ENCODE assay signal across 8 cellular contexts in the genomic region with DNA sequence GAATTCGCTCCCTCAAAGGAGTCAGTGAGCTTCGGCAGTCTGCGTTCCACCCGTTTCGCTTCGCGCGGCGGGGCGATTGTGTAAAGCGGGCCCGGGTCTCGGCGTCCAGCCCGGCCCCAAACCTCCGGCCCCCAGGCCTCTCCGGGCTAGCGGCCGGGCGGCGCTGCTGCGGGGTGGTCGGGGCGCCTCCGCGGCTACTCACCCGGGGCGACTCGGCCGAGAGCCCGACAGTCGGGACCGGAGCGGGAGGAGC. TPM values are rescaled to one million over a fixed set of nuclear protein-coding genes. Genes with fewer than 3 reads are reported as not detected.
DNase-seq lines count a peak whose midpoint lies in the region; ATAC-seq, FAIRE-seq and TF ChIP-seq lines count a peak whose summit lies in the region.

No MANE protein-coding gene starts in this region.

- peaks cover 7% of the 10 kb centered on the region for H4K20me1 ChIP-seq in HepG2 (ENCODE audit: insufficient read depth, low read length)

- H3K27ac ChIP-seq in angular gyrus (ENCODE audit: low read depth, low read length): peak overlapping the region; percentile 94
- H3K27ac ChIP-seq in HepG2 (ENCODE audit: extremely low read length, insufficient read depth, low read length): peak overlapping the region; percentile 98
- H3K27ac ChIP-seq in thoracic aorta: peak overlapping the region in 1 of 2 donors; percentile 34

- CTCF ChIA-PET in HepG2 (lab: Yijun Ruan, JAX; ENCODE audit: low intra/inter-chr PET ratio, low total read pairs): no interaction called here

- no peak for TF ChIP-seq EP300 in HepG2 (IDR thresholded peaks at IDR 0.05; ENCODE audit: low read depth in 2 of 2, low read length in 2 of 2)
- no peak for TF ChIP-seq EP300 in HepG2 (CRISPR knock-in tag; IDR thresholded peaks at IDR 0.05; ENCODE audit: borderline replicate concordance)

- no peaks in the 10 kb centered on the region for H3K36me3 Mint-ChIP-seq in T-helper 1 cell treated with Interleukin-12 subunit alpha and Interleukin-12 subunit beta and Interleukin-4 antibody, amounts not matched to agents 30 μg/mL and 1 μg/mL, for 36 hours (ENCODE audit: low read depth)

- H3K79me2 ChIP-seq in HepG2 (ENCODE audit: insufficient read depth, low read length): peaks cover 73% of the 10 kb centered on the region

- no peak for TF ChIP-seq RAD21 in HepG2 (CRISPR knock-in tag; IDR thresholded peaks at IDR 0.05)

- H3K36me3 ChIP-seq in HepG2 (replicated peaks in 1 of 2; ENCODE audit: control insufficient read depth in 1 of 2, insufficient read depth in 2 of 2, low read length in 2 of 2) (peaks cover 4 to 12% of the 10 kb centered on the region in 2 experiments; a peak in 3 of 5 replicates), thoracic aorta (no peaks in the 10 kb centered on the region)

- H3K4me1 ChIP-seq in HepG2 (ENCODE audit: insufficient read depth, low read length) (peaks cover 60% of the 10 kb centered on the region), thoracic aorta (ENCODE audit: control insufficient read depth in 1 of 2, low read depth in 2 of 2) (peaks cover 3 to 21% of the 10 kb centered on the region in 2 donors)

- TF ChIP-seq POLR2A in HepG2 (IDR thresholded peaks at IDR 0.05; ENCODE audit: insufficient read depth in 1 of 2, low read depth in 2 of 2, low read length in 2 of 2): no peak

- in situ Hi-C loops in HepG2 (cut with HindIII; ENCODE audit: extremely low pct_ligation_motif_present, low pct_unique_long_range_greater_than_20kb): loop anchor here (5.0 kb wide), 1 partner anchor 36 kb away; a partner anchor contains a TSS

- peak overlapping the region; percentile 98 for H3K4me2 ChIP-seq in HepG2 (ENCODE audit: low read depth, low read length)

- no CpG with 5 or more reads among the region's 34 CpGs for WGBS in HepG2 (ENCODE audit: low lambda C conversion rate)

- H3K27ac Mint-ChIP-seq in T-helper 1 cell treated with Interleukin-12 subunit alpha and Interleukin-12 subunit beta and Interleukin-4 antibody, amounts not matched to agents 30 μg/mL and 1 μg/mL, for 36 hours: no peak overlapping the region

- peak overlapping the region; percentile 97 for H3K9ac ChIP-seq in HepG2 (ENCODE audit: insufficient read depth, low read depth, low read length)

- H3K4me1 Mint-ChIP-seq in T-helper 1 cell treated with Interleukin-12 subunit alpha and Interleukin-12 subunit beta and Interleukin-4 antibody, amounts not matched to agents 30 μg/mL and 1 μg/mL, for 36 hours (ENCODE audit: low read depth): no peaks in the 10 kb centered on the region

- no peaks in the 10 kb centered on the region for H3K9me3 Mint-ChIP-seq in T-helper 1 cell treated with Interleukin-12 subunit alpha and Interleukin-12 subunit beta and Interleukin-4 antibody, amounts not matched to agents 30 μg/mL and 1 μg/mL, for 36 hours

- H2AFZ ChIP-seq in HepG2 (ENCODE audit: low read length): no peak overlapping the region

- FAIRE-seq in HepG2 (lab: Jason Lieb, UNC): no peak

- H3K4me3 Mint-ChIP-seq in T-helper 1 cell treated with Interleukin-12 subunit alpha and Interleukin-12 subunit beta and Interleukin-4 antibody, amounts not matched to agents 30 μg/mL and 1 μg/mL, for 36 hours: peak overlapping the region; percentile 17

- TF ChIP-seq CTCF in HepG2 (CRISPR knock-in tag; IDR thresholded peaks at IDR 0.05) (no peak), thoracic aorta (IDR thresholded peaks at IDR 0.05) (no peak)

- H3K4me3 ChIP-seq in HepG2 (replicated peaks in 1 of 3; ENCODE audit: insufficient read depth in 1 of 3, low read depth in 2 of 3, low read length in 3 of 3): peak overlapping the region; percentile 73 to 92 (median 77)
- peak overlapping the region; percentile 82 for H3K4me3 ChIP-seq in thoracic aorta

- H3K27me3 Mint-ChIP-seq in T-helper 1 cell treated with Interleukin-12 subunit alpha and Interleukin-12 subunit beta and Interleukin-4 antibody, amounts not matched to agents 30 μg/mL and 1 μg/mL, for 36 hours (ENCODE audit: low read depth): peaks cover 64% of the 10 kb centered on the region

- H3K9me3 ChIP-seq in HepG2 (ENCODE audit: low read length) (no peaks in the 10 kb centered on the region), thoracic aorta (no peaks in the 10 kb centered on the region)

- BruUV-seq in HepG2 (replicated peaks; lab: Mats Ljungman, UMichigan): no TSS peak

- ATAC-seq in HepG2 (no peak), thoracic aorta (ENCODE audit: insufficient number of reproducible peaks, low FRiP score, low read depth) (no peak), GM18909 (IDR thresholded peaks at IDR 0.05; ENCODE audit: poor library complexity, unreplicated experiment) (no peak)

- intact Hi-C loops in HepG2 (cut with micrococcal nuclease; ENCODE audit: unreplicated experiment): no loop called here

- no peaks in the 10 kb centered on the region; a peak in 1 of 5 replicates for H3K27me3 ChIP-seq in HepG2 (ENCODE audit: control insufficient read depth in 1 of 2, insufficient read depth in 2 of 2, low read length in 2 of 2)
- H3K27me3 ChIP-seq in thoracic aorta (replicated peaks; ENCODE audit: insufficient read depth): no peaks in the 10 kb centered on the region

- POLR2A ChIA-PET in HepG2 (lab: Yijun Ruan, JAX): interaction anchor here (1.1 to 6.5 kb wide), 13 partner anchors 9 to 372 kb away, joined by 3 to 156 read pairs (median 9); a partner anchor contains a TSS

- DNase-seq in T-helper 1 cell (no peak), HepG2 (ENCODE audit: low spot score) (no peak), thoracic aorta (ENCODE audit: low spot score) (no peak), GM03348 (ENCODE audit: low spot score) (no peak), 8988T (no peak)

RNA-seq across cellular contexts. Expression of a gene that starts 0.4 kb away (rescaled TPM):
- 40.4 and 48.9 TPM in 2 replicates for total RNA-seq in HepG2 (2016; rRNA removed; fragmentation: Illumina TruSeq; extraction: Trizol)
- total RNA-seq in HepG2 (2016; cell fraction: cytosol; rRNA removed; fragmentation: Illumina TruSeq; extraction: Trizol; ENCODE audit: low read depth): 3.3 TPM in 2 replicates
- 41.6 and 47.1 TPM in 2 replicates for total RNA-seq in HepG2 (2016; cell fraction: insoluble cytoplasmic fraction; rRNA removed; fragmentation: Illumina TruSeq; extraction: Trizol)
- total RNA-seq in HepG2 (2016; cell fraction: membrane; rRNA removed; fragmentation: Illumina TruSeq; extraction: Trizol): 15.0 and 16.6 TPM in 2 replicates
- total RNA-seq in HepG2 (2016; cell fraction: nucleus; rRNA removed; fragmentation: Illumina TruSeq; extraction: Trizol): 41.0 and 44.5 TPM in 2 replicates
- 28.1 and 42.9 TPM in 2 replicates for polyA plus RNA-seq in HepG2 (2011; rRNA removed)
- 23.3 and 24.3 TPM in 2 replicates for polyA plus RNA-seq in HepG2 (2011; cell fraction: cytosol; rRNA removed)
- polyA plus RNA-seq in HepG2 (2011; cell fraction: nucleus; rRNA removed): 209 and 246 TPM in 2 replicates
- 32.6 and 41.1 TPM in 2 replicates for polyA plus RNA-seq in HepG2 (2012)
- polyA plus RNA-seq in HepG2 (2016; cell fraction: cytosol; fragmentation: Illumina TruSeq; extraction: Trizol; ENCODE audit: low read depth): 2.2 and 2.9 TPM in 2 replicates
- polyA plus RNA-seq in HepG2 (2016; cell fraction: insoluble cytoplasmic fraction; fragmentation: Illumina TruSeq; extraction: Trizol; ENCODE audit: low read depth): 31.8 and 33.2 TPM in 2 replicates
- polyA plus RNA-seq in HepG2 (2016; cell fraction: membrane; fragmentation: Illumina TruSeq; extraction: Trizol; ENCODE audit: low read depth): 7.0 and 8.2 TPM in 2 replicates
- 89.8 and 92.2 TPM in 2 replicates for polyA plus RNA-seq in HepG2 (2016; cell fraction: nucleus; fragmentation: Illumina TruSeq; extraction: Trizol; ENCODE audit: insufficient read depth, low read depth)
- polyA minus RNA-seq in HepG2 (2011; rRNA and poly(A)+ RNA removed; ENCODE audit: low replicate concordance): 3.1 and 28.1 TPM in 2 replicates
- polyA minus RNA-seq in HepG2 (2011; cell fraction: cytosol; rRNA and poly(A)+ RNA removed): 11.1 and 12.1 TPM in 2 replicates
- polyA minus RNA-seq in HepG2 (2011; cell fraction: nucleus; rRNA and poly(A)+ RNA removed): 32.3 and 32.8 TPM in 2 replicates
- total RNA-seq in thoracic aorta: 1 to 10 TPM in 1 of 2 donors, under 1 TPM in 1; 0.68 to 8.4 TPM

RNA-seq across cellular contexts. Expression of a gene that starts 0.6 kb away (rescaled TPM):
- total RNA-seq in HepG2 (2016; rRNA removed; fragmentation: Illumina TruSeq; extraction: Trizol) (62.7 and 130 TPM in 2 replicates), thoracic aorta (1 to 10 TPM in 1 of 2 donors, not detected in 1; 2.3 TPM)
- 21.4 and 25.8 TPM in 2 replicates for total RNA-seq in HepG2 (2016; cell fraction: cytosol; rRNA removed; fragmentation: Illumina TruSeq; extraction: Trizol; ENCODE audit: low read depth)
- 63.1 and 130 TPM in 2 replicates for total RNA-seq in HepG2 (2016; cell fraction: insoluble cytoplasmic fraction; rRNA removed; fragmentation: Illumina TruSeq; extraction: Trizol)
- 31.0 and 36.3 TPM in 2 replicates for total RNA-seq in HepG2 (2016; cell fraction: membrane; rRNA removed; fragmentation: Illumina TruSeq; extraction: Trizol)
- total RNA-seq in HepG2 (2016; cell fraction: nucleus; rRNA removed; fragmentation: Illumina TruSeq; extraction: Trizol): 189 and 216 TPM in 2 replicates
- polyA plus RNA-seq in HepG2 (2011; rRNA removed): 190 and 198 TPM in 2 replicates
- 70.3 and 82.3 TPM in 2 replicates for polyA plus RNA-seq in HepG2 (2011; cell fraction: cytosol; rRNA removed)
- 671 and 683 TPM in 2 replicates for polyA plus RNA-seq in HepG2 (2011; cell fraction: nucleus; rRNA removed)
- polyA plus RNA-seq in HepG2 (2012): 89.0 and 97.8 TPM in 2 replicates
- 14.5 and 16.0 TPM in 2 replicates for polyA plus RNA-seq in HepG2 (2016; cell fraction: cytosol; fragmentation: Illumina TruSeq; extraction: Trizol; ENCODE audit: low read depth)
- polyA plus RNA-seq in HepG2 (2016; cell fraction: insoluble cytoplasmic fraction; fragmentation: Illumina TruSeq; extraction: Trizol; ENCODE audit: low read depth): 72.6 and 77.1 TPM in 2 replicates
- 22.5 and 23.7 TPM in 2 replicates for polyA plus RNA-seq in HepG2 (2016; cell fraction: membrane; fragmentation: Illumina TruSeq; extraction: Trizol; ENCODE audit: low read depth)
- polyA plus RNA-seq in HepG2 (2016; cell fraction: nucleus; fragmentation: Illumina TruSeq; extraction: Trizol; ENCODE audit: insufficient read depth, low read depth): 415 and 421 TPM in 2 replicates
- polyA minus RNA-seq in HepG2 (2011; rRNA and poly(A)+ RNA removed; ENCODE audit: low replicate concordance): 9.5 and 43.2 TPM in 2 replicates
- 23.4 and 24.0 TPM in 2 replicates for polyA minus RNA-seq in HepG2 (2011; cell fraction: cytosol; rRNA and poly(A)+ RNA removed)
- 94.6 and 106 TPM in 2 replicates for polyA minus RNA-seq in HepG2 (2011; cell fraction: nucleus; rRNA and poly(A)+ RNA removed)

RNA-seq across cellular contexts. Expression of a gene that starts 36.1 kb away (rescaled TPM):
- total RNA-seq in HepG2 (2016; rRNA removed; fragmentation: Illumina TruSeq; extraction: Trizol): 29.0 and 38.5 TPM in 2 replicates
- total RNA-seq in HepG2 (2016; cell fraction: cytosol; rRNA removed; fragmentation: Illumina TruSeq; extraction: Trizol; ENCODE audit: low read depth): 5.4 and 7.5 TPM in 2 replicates
- total RNA-seq in HepG2 (2016; cell fraction: insoluble cytoplasmic fraction; rRNA removed; fragmentation: Illumina TruSeq; extraction: Trizol): 33.7 and 39.1 TPM in 2 replicates
- 10.1 and 11.8 TPM in 2 replicates for total RNA-seq in HepG2 (2016; cell fraction: membrane; rRNA removed; fragmentation: Illumina TruSeq; extraction: Trizol)
- total RNA-seq in HepG2 (2016; cell fraction: nucleus; rRNA removed; fragmentation: Illumina TruSeq; extraction: Trizol): 20.8 and 21.7 TPM in 2 replicates
- polyA plus RNA-seq in HepG2 (2011; rRNA removed): 14.8 and 15.5 TPM in 2 replicates
- polyA plus RNA-seq in HepG2 (2011; cell fraction: cytosol; rRNA removed): 9.3 and 13.2 TPM in 2 replicates
- 19.0 and 21.7 TPM in 2 replicates for polyA plus RNA-seq in HepG2 (2011; cell fraction: nucleus; rRNA removed)
- polyA plus RNA-seq in HepG2 (2012): 17.1 and 18.0 TPM in 2 replicates
- 4.0 and 4.2 TPM in 2 replicates for polyA plus RNA-seq in HepG2 (2016; cell fraction: cytosol; fragmentation: Illumina TruSeq; extraction: Trizol; ENCODE audit: low read depth)
- polyA plus RNA-seq in HepG2 (2016; cell fraction: insoluble cytoplasmic fraction; fragmentation: Illumina TruSeq; extraction: Trizol; ENCODE audit: low read depth): 29.5 and 35.4 TPM in 2 replicates
- 4.2 and 6.6 TPM in 2 replicates for polyA plus RNA-seq in HepG2 (2016; cell fraction: membrane; fragmentation: Illumina TruSeq; extraction: Trizol; ENCODE audit: low read depth)
- polyA plus RNA-seq in HepG2 (2016; cell fraction: nucleus; fragmentation: Illumina TruSeq; extraction: Trizol; ENCODE audit: insufficient read depth, low read depth): 37.5 and 42.4 TPM in 2 replicates
- 13.3 and 33.7 TPM in 2 replicates for polyA minus RNA-seq in HepG2 (2011; rRNA and poly(A)+ RNA removed; ENCODE audit: low replicate concordance)
- polyA minus RNA-seq in HepG2 (2011; cell fraction: cytosol; rRNA and poly(A)+ RNA removed): 14.8 and 18.1 TPM in 2 replicates
- 29.7 and 44.1 TPM in 2 replicates for polyA minus RNA-seq in HepG2 (2011; cell fraction: nucleus; rRNA and poly(A)+ RNA removed)
- total RNA-seq in thoracic aorta: 10 to 100 TPM; 13.1 to 22.8 TPM

RNA-seq across cellular contexts. Expression of a gene that starts 45.9 kb away (rescaled TPM):
- total RNA-seq in HepG2 (2016; rRNA removed; fragmentation: Illumina TruSeq; extraction: Trizol) (47.5 and 67.0 TPM in 2 replicates), thoracic aorta (10 to 100 TPM; 22.6 to 36.8 TPM)
- 98.1 and 99.7 TPM in 2 replicates for total RNA-seq in HepG2 (2016; cell fraction: cytosol; rRNA removed; fragmentation: Illumina TruSeq; extraction: Trizol; ENCODE audit: low read depth)
- 50.3 and 68.2 TPM in 2 replicates for total RNA-seq in HepG2 (2016; cell fraction: insoluble cytoplasmic fraction; rRNA removed; fragmentation: Illumina TruSeq; extraction: Trizol)
- 64.7 and 72.8 TPM in 2 replicates for total RNA-seq in HepG2 (2016; cell fraction: membrane; rRNA removed; fragmentation: Illumina TruSeq; extraction: Trizol)
- total RNA-seq in HepG2 (2016; cell fraction: nucleus; rRNA removed; fragmentation: Illumina TruSeq; extraction: Trizol): 41.7 and 53.7 TPM in 2 replicates
- polyA plus RNA-seq in HepG2 (2011; rRNA removed): 64.6 and 81.0 TPM in 2 replicates
- 28.9 and 37.4 TPM in 2 replicates for polyA plus RNA-seq in HepG2 (2011; cell fraction: cytosol; rRNA removed)
- 5.1 and 10.8 TPM in 2 replicates for polyA plus RNA-seq in HepG2 (2011; cell fraction: nucleus; rRNA removed)
- 45.5 and 58.6 TPM in 2 replicates for polyA plus RNA-seq in HepG2 (2012)
- 101 and 116 TPM in 2 replicates for polyA plus RNA-seq in HepG2 (2016; cell fraction: cytosol; fragmentation: Illumina TruSeq; extraction: Trizol; ENCODE audit: low read depth)
- polyA plus RNA-seq in HepG2 (2016; cell fraction: insoluble cytoplasmic fraction; fragmentation: Illumina TruSeq; extraction: Trizol; ENCODE audit: low read depth): 40.0 and 57.2 TPM in 2 replicates
- polyA plus RNA-seq in HepG2 (2016; cell fraction: membrane; fragmentation: Illumina TruSeq; extraction: Trizol; ENCODE audit: low read depth): 48.1 and 56.1 TPM in 2 replicates
- polyA plus RNA-seq in HepG2 (2016; cell fraction: nucleus; fragmentation: Illumina TruSeq; extraction: Trizol; ENCODE audit: insufficient read depth, low read depth): 82.5 and 83.8 TPM in 2 replicates
- 9.2 and 9.5 TPM in 2 replicates for polyA minus RNA-seq in HepG2 (2011; rRNA and poly(A)+ RNA removed; ENCODE audit: low replicate concordance)
- 9.1 and 9.7 TPM in 2 replicates for polyA minus RNA-seq in HepG2 (2011; cell fraction: cytosol; rRNA and poly(A)+ RNA removed)
- 10.1 and 11.2 TPM in 2 replicates for polyA minus RNA-seq in HepG2 (2011; cell fraction: nucleus; rRNA and poly(A)+ RNA removed)

Comparison
In these comparisons a context has a peak if more than half of its experiments do, and no peak if none do; other contexts are left out.
1. RNA of a gene that starts 0.6 kb away (total RNA-seq): 21.4 to 216 TPM in HepG2; 2.3 TPM in thoracic aorta; every median in the first group is over 4 times any median in the second.